Comparison of ENCODE assay signal across 16 cellular contexts in genomic region chr17:78995022-78995760, GRCh38. TPM values are rescaled to one million over a fixed set of nuclear protein-coding genes. Genes with fewer than 3 reads are reported as not detected.
DNase-seq lines count a peak whose midpoint lies in the region; ATAC-seq and TF ChIP-seq lines count a peak whose summit lies in the region.
"Had no signal": no experiment of that assay in that cellular context is flagged by ENCODE, and none has a peak within 500 bp of the region (broad histone marks: within the 10 kb centered on the region; RNA-seq: fewer than 3 reads in every experiment).

No MANE protein-coding gene starts in this region.

- TF ChIP-seq EP300 in transverse colon (IDR thresholded peaks at IDR 0.05; ENCODE audit: low read depth), result no peak

- H3K4me1 ChIP-seq in adrenal gland (replicated peaks in 1 of 2) (peaks cover 24 to 46% of the 10 kb centered on the region in 2 donors), transverse colon (peaks cover 6 to 69% (median 61%) of the 10 kb centered on the region in 4 donors)

- no peaks in the 10 kb centered on the region for H3K27me3 Mint-ChIP-seq in activated naive CD4-positive, alpha-beta T cell treated with anti-CD3 and anti-CD28 coated beads, Interleukin-2, amount 10 ng/mL, durations not matched to agents 7 days and 5 days
- H3K27me3 Mint-ChIP-seq: brain had no signal

- peaks cover 0 to 71% of the 10 kb centered on the region in 2 donors for H3K36me3 ChIP-seq in adrenal gland (replicated peaks in 1 of 2)
- peaks cover 0 to 28% (median 9%) of the 10 kb centered on the region in 4 donors for H3K36me3 ChIP-seq in transverse colon

- DNase-seq in activated naive CD4-positive, alpha-beta T cell treated with anti-CD3 and anti-CD28 coated beads, Interleukin-2, amount 10 ng/mL, durations not matched to agents 7 days and 5 days, result peak; percentile 14
- no peak for DNase-seq in activated naive CD4-positive, alpha-beta T cell treated with Interleukin-2 at 50 U/mL for 16 hours
- DNase-seq in adrenal gland (peak in 5 of 7 donors; percentile 11 to 53 (median 26)), mesenteric fat pad (ENCODE audit: low spot score) (peak; percentile 88), transverse colon (no peak)
- DNase-seq: activated effector memory CD4-positive, alpha-beta T cell treated with anti-CD3 and anti-CD28 coated beads, Interleukin-2, amount 50 U/mL, for 16 hours; COR-L47; NCI-H187; NCI-H524 treated with DMSO at 0.1 percent for 48 hours; stimulated activated naive CD4-positive, alpha-beta T cell treated with Interleukin-2 at 50 U/mL for 16 hours had no signal

- CTCF ChIA-PET in activated naive CD4-positive, alpha-beta T cell treated with anti-CD3 and anti-CD28 coated beads, Interleukin-2, amount 10 ng/mL, durations not matched to agents 7 days and 5 days (lab: Charles Lee), result interaction anchor here (1.2 kb wide), 1 partner anchor 304 kb away, joined by 3 read pairs; no protein-coding TSS in a partner anchor

- no peaks in the 10 kb centered on the region for H3K9me3 Mint-ChIP-seq in activated naive CD4-positive, alpha-beta T cell treated with anti-CD3 and anti-CD28 coated beads, Interleukin-2, amount 10 ng/mL, durations not matched to agents 7 days and 5 days

- peaks cover 49% of the 10 kb centered on the region for H3K36me3 Mint-ChIP-seq in activated naive CD4-positive, alpha-beta T cell treated with anti-CD3 and anti-CD28 coated beads, Interleukin-2, amount 10 ng/mL, durations not matched to agents 7 days and 5 days

- in situ Hi-C loops in transverse colon (cut with MboI; ENCODE audit: low pct_ligation_motif_present in 1 of 4, low pct_unique_long_range_greater_than_20kb in 1 of 4, low sequenced_read_pairs in 3 of 4), result no loop called here

- no peak overlapping the region for H3K27ac Mint-ChIP-seq in activated naive CD4-positive, alpha-beta T cell treated with anti-CD3 and anti-CD28 coated beads, Interleukin-2, amount 10 ng/mL, durations not matched to agents 7 days and 5 days

- 66 to 78% (median 74%) methylated on average over 34 of the region's 34 CpGs for WGBS in adrenal gland, 4 donors
- WGBS in transverse colon (ENCODE audit: low coverage in 1 of 2), 2 donors, result 69 to 71% methylated on average over 3 to 33 of the region's 34 CpGs

- no peak overlapping the region for H3K4me3 Mint-ChIP-seq in activated naive CD4-positive, alpha-beta T cell treated with anti-CD3 and anti-CD28 coated beads, Interleukin-2, amount 10 ng/mL, durations not matched to agents 7 days and 5 days
- H3K4me3 Mint-ChIP-seq: brain had no signal

- H3K27ac ChIP-seq in adrenal gland, result peak overlapping the region in 2 of 5 donors; percentile 76 to 79
- H3K27ac ChIP-seq in transverse colon, result peak overlapping the region; percentile 81 to 89 (median 84)

- intact Hi-C loops in adrenal gland (cut with DNase I) (no loop called here), transverse colon (cut with DNase I; ENCODE audit: low total_unique reads) (no loop called here)

- no peak overlapping the region for H3K4me3 ChIP-seq in adrenal gland
- H3K4me3 ChIP-seq in transverse colon, result peak overlapping the region in 1 of 4 donors; percentile 11
- H3K4me3 ChIP-seq: lung had no signal

- H3K27me3 ChIP-seq in adrenal gland (no peaks in the 10 kb centered on the region), transverse colon (no peaks in the 10 kb centered on the region)

- ATAC-seq in HG03135 (IDR thresholded peaks at IDR 0.05; ENCODE audit: unreplicated experiment), result no peak
- no peak for ATAC-seq in HG02938 (IDR thresholded peaks at IDR 0.05; ENCODE audit: unreplicated experiment)
- ATAC-seq in GM21360 (IDR thresholded peaks at IDR 0.05; ENCODE audit: unreplicated experiment), result no peak
- ATAC-seq: HCT116 had no signal

- H3K9me3 ChIP-seq in adrenal gland (replicated peaks in 1 of 3) (no peaks in the 10 kb centered on the region), transverse colon (no peaks in the 10 kb centered on the region)

- TF ChIP-seq POLR2A in adrenal gland (IDR thresholded peaks at IDR 0.05) (no peak), transverse colon (IDR thresholded peaks at IDR 0.05) (no peak)

- no peak for TF ChIP-seq CTCF in adrenal gland (IDR thresholded peaks at IDR 0.05)
- TF ChIP-seq CTCF in transverse colon (IDR thresholded peaks at IDR 0.05), result no peak

- H3K4me1 Mint-ChIP-seq in activated naive CD4-positive, alpha-beta T cell treated with anti-CD3 and anti-CD28 coated beads, Interleukin-2, amount 10 ng/mL, durations not matched to agents 7 days and 5 days, result no peaks in the 10 kb centered on the region

RNA-seq across cellular contexts. Expression of gene CANT1, which starts 14.4 kb away (rescaled TPM):
- 10 to 100 TPM; 36.5 to 78.3 (median 61.5) TPM for total RNA-seq in adrenal gland
- polyA plus RNA-seq in adrenal gland, result 10 to 100 TPM; 10.3 to 29.5 (median 10.7) TPM
- total RNA-seq in mesenteric fat pad, result 37.9 TPM
- 100 to 1,000 TPM in 3 of 4 donors, 10 to 100 TPM in 1; 89.4 to 231 (median 138) TPM for total RNA-seq in transverse colon

RNA-seq across cellular contexts. Expression of gene LGALS3BP, which starts 15.5 kb away (rescaled TPM):
- total RNA-seq in adrenal gland (1,000 to 10,000 TPM in 2 of 8 donors, 100 to 1,000 TPM in 6; 449 to 1,588 (median 791) TPM), mesenteric fat pad (417 TPM), transverse colon (1,000 to 10,000 TPM in 2 of 4 donors, 100 to 1,000 TPM in 2; 796 to 1,440 (median 1,077) TPM)
- 100 to 1,000 TPM; 266 to 499 (median 286) TPM for polyA plus RNA-seq in adrenal gland

RNA-seq across cellular contexts. Expression of gene C1QTNF1, which starts 28.8 kb away (rescaled TPM):
- 100 to 1,000 TPM in 6 of 8 donors, 10 to 100 TPM in 2; 74.6 to 175 (median 137) TPM for total RNA-seq in adrenal gland
- 100 to 1,000 TPM in 1 of 3 donors, 10 to 100 TPM in 2; 17.2 to 147 (median 74.4) TPM for polyA plus RNA-seq in adrenal gland
- 563 TPM for total RNA-seq in mesenteric fat pad
- total RNA-seq in transverse colon, result 10 to 100 TPM in 2 of 4 donors, 1 to 10 TPM in 2; 5.4 to 35.5 (median 12.0) TPM

Comparison
In these comparisons a context has a peak if more than half of its experiments do, and no peak if none do; other contexts are left out.
1. DNase-seq: peak in activated naive CD4-positive, alpha-beta T cell treated with anti-CD3 and anti-CD28 coated beads, Interleukin-2, amount 10 ng/mL, durations not matched to agents 7 days and 5 days (single experiment), adrenal gland (5 of 7) and mesenteric fat pad (single experiment); none in activated naive CD4-positive, alpha-beta T cell treated with Interleukin-2 at 50 U/mL for 16 hours (single experiment) and transverse colon (single experiment).